Comparison of ENCODE assay signal across 16 cellular contexts in the genomic region with DNA sequence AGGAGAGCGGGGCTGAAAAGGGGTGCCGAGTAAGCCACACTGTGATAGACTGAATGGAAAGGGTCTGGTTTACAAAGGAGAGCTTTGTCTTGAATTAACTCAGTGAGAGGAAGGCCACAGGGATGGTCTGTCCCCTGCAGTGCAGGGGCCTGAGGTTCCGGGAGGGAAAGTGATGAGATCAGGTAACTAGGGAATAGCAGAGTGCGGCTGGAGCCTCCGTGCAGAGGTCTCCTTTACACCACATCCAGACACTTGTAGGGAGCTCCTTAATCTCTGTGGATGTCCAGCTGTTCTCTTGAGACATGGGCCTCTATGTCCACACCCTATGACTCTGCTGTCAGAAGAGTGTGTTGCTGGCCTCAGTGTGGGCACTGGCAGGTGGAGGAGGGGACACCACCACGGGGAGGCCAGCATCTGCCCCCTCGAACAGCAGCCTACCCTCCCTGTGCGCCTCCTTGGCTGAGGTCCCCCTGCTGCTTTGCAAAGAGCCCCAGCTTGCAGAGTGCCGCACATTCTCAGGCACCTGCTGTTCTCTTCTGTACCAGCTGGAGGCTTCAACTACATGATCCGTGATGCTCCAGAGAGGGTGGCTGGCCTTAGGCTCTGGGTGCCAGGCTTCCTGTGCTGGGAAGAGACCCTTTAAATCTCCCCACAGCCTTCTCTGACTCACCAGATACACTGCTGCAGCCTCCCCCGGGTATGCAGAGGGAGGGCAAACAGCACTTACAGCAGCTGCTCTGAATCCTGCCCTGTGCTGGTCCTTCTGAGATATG. TPM values are rescaled to one million over a fixed set of nuclear protein-coding genes. Genes with fewer than 3 reads are reported as not detected.
DNase-seq lines count a peak whose midpoint lies in the region; ATAC-seq, FAIRE-seq and TF ChIP-seq lines count a peak whose summit lies in the region.
"Had no signal": no experiment of that assay in that cellular context is flagged by ENCODE, and none has a peak within 500 bp of the region (broad histone marks: within the 10 kb centered on the region; RNA-seq: fewer than 3 reads in every experiment).

No MANE protein-coding gene starts in this region.

- H3K27ac Mint-ChIP-seq in T-helper 17 cell, result peak overlapping the region; percentile 37
- H3K27ac Mint-ChIP-seq: activated naive CD4-positive, alpha-beta T cell treated with anti-CD3 and anti-CD28 coated beads for 36 hours had no signal

- H3K4me2 ChIP-seq in HepG2 (ENCODE audit: low read depth, low read length) (no peak overlapping the region), hepatocyte (no peak overlapping the region)
- H3K4me2 ChIP-seq: BLaER1 treated with 17β-estradiol and CSF1 and Interleukin-3, amounts not matched to agents 10 nM and 100 nM had no signal

- TF ChIP-seq POLR2A in HepG2 (IDR thresholded peaks at IDR 0.05; ENCODE audit: insufficient read depth in 1 of 2, low read depth in 2 of 2, low read length in 2 of 2) (no peak), right lobe of liver (IDR thresholded peaks at IDR 0.05) (no peak), testis (IDR thresholded peaks at IDR 0.05) (no peak)

- H3K4me1 ChIP-seq in HepG2 (ENCODE audit: insufficient read depth, low read length), result peaks cover 31% of the 10 kb centered on the region
- peaks cover 0 to 18% (median 6%) of the 10 kb centered on the region in 4 donors for H3K4me1 ChIP-seq in right lobe of liver
- peaks cover 15% of the 10 kb centered on the region for H3K4me1 ChIP-seq in hepatocyte (ENCODE audit: insufficient read depth)
- peaks cover under 1% of the 10 kb centered on the region for H3K4me1 ChIP-seq in testis
- H3K4me1 ChIP-seq: parathyroid adenoma had no signal

- no peak for DNase-seq in HepG2 (ENCODE audit: low spot score)
- DNase-seq in right lobe of liver, result no peak
- no peak for DNase-seq in T-helper 17 cell
- DNase-seq in hepatocyte (ENCODE audit: low spot score), result no peak
- no peak for DNase-seq in stimulated activated naive CD4-positive, alpha-beta T cell treated with Interleukin-2 at 50 U/mL for 16 hours (lab: John Stamatoyannopoulos, UW)
- DNase-seq in testis, result no peak
- no peak for DNase-seq in effector CD4-positive, alpha-beta T cell
- no peak for DNase-seq in GM13976 (ENCODE audit: low spot score)
- DNase-seq: activated CD4-positive, alpha-beta T cell treated with anti-CD3 and anti-CD28 coated beads, Interleukin-2, amount 50 U/mL, for 48 hours; activated naive CD4-positive, alpha-beta T cell treated with anti-CD3 and anti-CD28 coated beads for 36 hours; cerebellar nuclear complex; OCI-M1; T-helper 2 cell had no signal

- TF ChIP-seq RAD21 in HepG2 (CRISPR knock-in tag; IDR thresholded peaks at IDR 0.05), result no peak

- H3K4me1 Mint-ChIP-seq in T-helper 17 cell, result peaks cover 16% of the 10 kb centered on the region

- WGBS in HepG2 (ENCODE audit: low lambda C conversion rate), result 90% methylated on average over 6 of the region's 11 CpGs
- 93% methylated on average over 6 of the region's 11 CpGs for whole genome bisulfite sequencing in right lobe of liver (ENCODE audit: insufficient coverage, low coverage, low lambda C conversion rate, missing lambda C conversion rate)
- 77% methylated on average over 11 of the region's 11 CpGs for WGBS in hepatocyte (ENCODE audit: low lambda C conversion rate, missing lambda C conversion rate)
- WGBS in testis, 2 donors, result 72 to 90% methylated on average over 8 to 11 of the region's 11 CpGs

- no peak overlapping the region for H3K4me3 Mint-ChIP-seq in T-helper 17 cell
- H3K4me3 Mint-ChIP-seq: activated naive CD4-positive, alpha-beta T cell treated with anti-CD3 and anti-CD28 coated beads for 36 hours had no signal

- intact Hi-C loops in HepG2 (cut with micrococcal nuclease; ENCODE audit: unreplicated experiment) (no loop called here), right lobe of liver (cut with DNase I) (no loop called here), testis (cut with DNase I; ENCODE audit: low total_unique reads) (no loop called here)

- no peaks in the 10 kb centered on the region for H3K9me3 ChIP-seq in HepG2 (ENCODE audit: low read length)
- no peaks in the 10 kb centered on the region for H3K9me3 ChIP-seq in right lobe of liver
- H3K9me3 ChIP-seq in T-helper 17 cell (ENCODE audit: control insufficient read depth, low read length, poor library complexity, severe bottlenecking), result no peaks in the 10 kb centered on the region
- no peaks in the 10 kb centered on the region for H3K9me3 ChIP-seq in hepatocyte (ENCODE audit: low read depth)
- H3K9me3 ChIP-seq in testis, result no peaks in the 10 kb centered on the region
- H3K9me3 ChIP-seq: BLaER1 treated with 17β-estradiol and CSF1 and Interleukin-3, amounts not matched to agents 10 nM and 100 nM had no signal

- no peak overlapping the region for H3K4me3 ChIP-seq in HepG2 (replicated peaks in 1 of 3; ENCODE audit: insufficient read depth in 1 of 3, low read depth in 2 of 3, low read length in 3 of 3)
- no peak overlapping the region for H3K4me3 ChIP-seq in right lobe of liver
- no peak overlapping the region for H3K4me3 ChIP-seq in hepatocyte
- H3K4me3 ChIP-seq in testis, result no peak overlapping the region
- H3K4me3 ChIP-seq: BLaER1 treated with 17β-estradiol and CSF1 and Interleukin-3, amounts not matched to agents 10 nM and 100 nM had no signal

- H4K20me1 ChIP-seq in HepG2 (ENCODE audit: insufficient read depth, low read length) (peaks cover 5% of the 10 kb centered on the region; the same call in 1 of the 2 replicates), hepatocyte (ENCODE audit: insufficient read depth, poor library complexity, severe bottlenecking) (no peaks in the 10 kb centered on the region)
- H4K20me1 ChIP-seq: BLaER1 treated with 17β-estradiol and CSF1 and Interleukin-3, amounts not matched to agents 10 nM and 100 nM had no signal

- H3K79me2 ChIP-seq in HepG2 (ENCODE audit: insufficient read depth, low read length) (no peaks in the 10 kb centered on the region), hepatocyte (no peaks in the 10 kb centered on the region)
- H3K79me2 ChIP-seq: parathyroid adenoma had no signal

- H2AFZ ChIP-seq in HepG2 (ENCODE audit: low read length), result no peak overlapping the region
- H2AFZ ChIP-seq in hepatocyte, result no peak overlapping the region
- H2AFZ ChIP-seq: parathyroid adenoma had no signal

- H3K36me3 Mint-ChIP-seq in T-helper 17 cell (ENCODE audit: low read depth), result peaks cover 2% of the 10 kb centered on the region

- ATAC-seq in HepG2, result peak; percentile 18; the same call in 1 of the 3 replicates
- ATAC-seq in right lobe of liver, result no peak
- no peak for ATAC-seq in T-helper 17 cell

- H3K27me3 ChIP-seq in HepG2 (ENCODE audit: control insufficient read depth in 1 of 2, insufficient read depth in 2 of 2, low read length in 2 of 2) (no peaks in the 10 kb centered on the region), right lobe of liver (no peaks in the 10 kb centered on the region), hepatocyte (no peaks in the 10 kb centered on the region), testis (no peaks in the 10 kb centered on the region)
- H3K27me3 ChIP-seq: BLaER1 treated with 17β-estradiol and CSF1 and Interleukin-3, amounts not matched to agents 10 nM and 100 nM had no signal

- no peak for TF ChIP-seq EP300 in HepG2 (IDR thresholded peaks at IDR 0.05; ENCODE audit: low read depth in 2 of 2, low read length in 2 of 2)
- no peak for TF ChIP-seq EP300 in HepG2 (CRISPR knock-in tag; IDR thresholded peaks at IDR 0.05; ENCODE audit: borderline replicate concordance)

- H3K27ac ChIP-seq in HepG2 (ENCODE audit: extremely low read length, insufficient read depth, low read length) (no peak overlapping the region), right lobe of liver (no peak overlapping the region), hepatocyte (peak overlapping the region; percentile 92), testis (no peak overlapping the region)
- H3K27ac ChIP-seq: BLaER1 treated with 17β-estradiol and CSF1 and Interleukin-3, amounts not matched to agents 10 nM and 100 nM; parathyroid adenoma had no signal

- TF ChIP-seq CTCF in HepG2 (CRISPR knock-in tag; IDR thresholded peaks at IDR 0.05), result no peak
- no peak for TF ChIP-seq CTCF in right lobe of liver (IDR thresholded peaks at IDR 0.05)
- TF ChIP-seq CTCF in hepatocyte (IDR thresholded peaks at IDR 0.05; ENCODE audit: poor library complexity), result no peak
- no peak for TF ChIP-seq CTCF in testis (IDR thresholded peaks at IDR 0.05)
- TF ChIP-seq CTCF in GM13976 (IDR thresholded peaks at IDR 0.05; ENCODE audit: borderline replicate concordance, control extremely low read depth, extremely low read depth, insufficient read depth, missing control alignments), result no peak

- CTCF ChIA-PET in HepG2 (lab: Yijun Ruan, JAX; ENCODE audit: low intra/inter-chr PET ratio, low total read pairs), result no interaction called here

- POLR2A ChIA-PET in HepG2 (lab: Yijun Ruan, JAX), result no interaction called here

- peaks cover 26 to 54% of the 10 kb centered on the region in 2 experiments for H3K36me3 ChIP-seq in HepG2 (replicated peaks in 1 of 2; ENCODE audit: control insufficient read depth in 1 of 2, insufficient read depth in 2 of 2, low read length in 2 of 2)
- peaks cover 0 to 32% (median 5%) of the 10 kb centered on the region in 4 donors for H3K36me3 ChIP-seq in right lobe of liver
- no peaks in the 10 kb centered on the region for H3K36me3 ChIP-seq in hepatocyte (replicated peaks; ENCODE audit: insufficient read depth, low read depth)
- H3K36me3 ChIP-seq in testis (ENCODE audit: low read depth, missing control alignments), result no peaks in the 10 kb centered on the region

- BruUV-seq in HepG2 (replicated peaks; lab: Mats Ljungman, UMichigan), result no TSS peak

- H3K27me3 Mint-ChIP-seq in T-helper 17 cell, result no peaks in the 10 kb centered on the region

- no peak for FAIRE-seq in HepG2 (lab: Jason Lieb, UNC)
- FAIRE-seq: GM18507 had no signal

- in situ Hi-C loops in HepG2 (cut with HindIII; ENCODE audit: extremely low pct_ligation_motif_present, low pct_unique_long_range_greater_than_20kb), result no loop called here
- in situ Hi-C loops in GM13976 (cut with MboI; ENCODE audit: low sequenced_read_pairs, unreplicated experiment), result no loop called here

- no peak overlapping the region for H3K9ac ChIP-seq in HepG2 (ENCODE audit: insufficient read depth, low read depth, low read length)
- H3K9ac ChIP-seq: BLaER1 treated with 17β-estradiol and CSF1 and Interleukin-3, amounts not matched to agents 10 nM and 100 nM; parathyroid adenoma had no signal

- no peaks in the 10 kb centered on the region for H3K9me2 ChIP-seq in hepatocyte (replicated peaks; ENCODE audit: insufficient read depth)

RNA-seq across cellular contexts. Expression of gene ENOSF1, which starts 25.9 kb away (rescaled TPM):
- total RNA-seq in HepG2 (2016; rRNA removed; fragmentation: Illumina TruSeq; extraction: Trizol) (21.1 and 37.6 TPM in 2 replicates), right lobe of liver (10 to 100 TPM; 36.7 to 71.9 (median 58.5) TPM), T-helper 17 cell (10 to 100 TPM; 57.4 to 69.3 TPM), hepatocyte (42.5 and 44.5 TPM in 2 replicates), testis (100 to 1,000 TPM in 1 of 2 donors, 10 to 100 TPM in 1; 88.5 to 119 TPM)
- 8.2 and 9.8 TPM in 2 replicates for total RNA-seq in HepG2 (2016; cell fraction: cytosol; rRNA removed; fragmentation: Illumina TruSeq; extraction: Trizol; ENCODE audit: low read depth)
- total RNA-seq in HepG2 (2016; cell fraction: insoluble cytoplasmic fraction; rRNA removed; fragmentation: Illumina TruSeq; extraction: Trizol), result 25.4 and 34.5 TPM in 2 replicates
- total RNA-seq in HepG2 (2016; cell fraction: membrane; rRNA removed; fragmentation: Illumina TruSeq; extraction: Trizol), result 8.9 and 9.6 TPM in 2 replicates
- 59.4 and 77.1 TPM in 2 replicates for total RNA-seq in HepG2 (2016; cell fraction: nucleus; rRNA removed; fragmentation: Illumina TruSeq; extraction: Trizol)
- polyA plus RNA-seq in HepG2 (2011; rRNA removed) (38.2 and 40.1 TPM in 2 replicates), hepatocyte (41.0 and 41.6 TPM in 2 replicates), testis (ENCODE audit: insufficient read depth, low read depth, low replicate concordance) (29.2 TPM)
- 10.1 and 10.8 TPM in 2 replicates for polyA plus RNA-seq in HepG2 (2011; cell fraction: cytosol; rRNA removed)
- 182 and 188 TPM in 2 replicates for polyA plus RNA-seq in HepG2 (2011; cell fraction: nucleus; rRNA removed)
- polyA plus RNA-seq in HepG2 (2012), result 22.6 and 32.9 TPM in 2 replicates
- polyA plus RNA-seq in HepG2 (2016; cell fraction: cytosol; fragmentation: Illumina TruSeq; extraction: Trizol; ENCODE audit: low read depth), result 2.2 and 3.1 TPM in 2 replicates
- polyA plus RNA-seq in HepG2 (2016; cell fraction: insoluble cytoplasmic fraction; fragmentation: Illumina TruSeq; extraction: Trizol; ENCODE audit: low read depth), result 23.8 and 27.2 TPM in 2 replicates
- 6.1 and 7.0 TPM in 2 replicates for polyA plus RNA-seq in HepG2 (2016; cell fraction: membrane; fragmentation: Illumina TruSeq; extraction: Trizol; ENCODE audit: low read depth)
- polyA plus RNA-seq in HepG2 (2016; cell fraction: nucleus; fragmentation: Illumina TruSeq; extraction: Trizol; ENCODE audit: insufficient read depth, low read depth), result 131 and 139 TPM in 2 replicates
- 73.7 and 121 TPM in 2 replicates for polyA minus RNA-seq in HepG2 (2011; rRNA and poly(A)+ RNA removed; ENCODE audit: low replicate concordance)
- 8.3 and 11.0 TPM in 2 replicates for polyA minus RNA-seq in HepG2 (2011; cell fraction: cytosol; rRNA and poly(A)+ RNA removed)
- polyA minus RNA-seq in HepG2 (2011; cell fraction: nucleus; rRNA and poly(A)+ RNA removed), result 137 and 147 TPM in 2 replicates

RNA-seq across cellular contexts. Expression of gene TYMS, which starts 29.1 kb away (rescaled TPM):
- total RNA-seq in HepG2 (2016; rRNA removed; fragmentation: Illumina TruSeq; extraction: Trizol), result 80.1 and 186 TPM in 2 replicates
- 27.2 and 31.4 TPM in 2 replicates for total RNA-seq in HepG2 (2016; cell fraction: cytosol; rRNA removed; fragmentation: Illumina TruSeq; extraction: Trizol; ENCODE audit: low read depth)
- total RNA-seq in HepG2 (2016; cell fraction: insoluble cytoplasmic fraction; rRNA removed; fragmentation: Illumina TruSeq; extraction: Trizol), result 77.9 and 183 TPM in 2 replicates
- total RNA-seq in HepG2 (2016; cell fraction: membrane; rRNA removed; fragmentation: Illumina TruSeq; extraction: Trizol), result 91.3 and 92.9 TPM in 2 replicates
- total RNA-seq in HepG2 (2016; cell fraction: nucleus; rRNA removed; fragmentation: Illumina TruSeq; extraction: Trizol), result 89.4 and 101 TPM in 2 replicates
- polyA plus RNA-seq in HepG2 (2011; rRNA removed), result 84.9 and 106 TPM in 2 replicates
- 66.6 and 93.1 TPM in 2 replicates for polyA plus RNA-seq in HepG2 (2011; cell fraction: cytosol; rRNA removed)
- 30.9 and 37.2 TPM in 2 replicates for polyA plus RNA-seq in HepG2 (2011; cell fraction: nucleus; rRNA removed)
- 69.5 and 111 TPM in 2 replicates for polyA plus RNA-seq in HepG2 (2012)
- 61.0 and 61.1 TPM in 2 replicates for polyA plus RNA-seq in HepG2 (2016; cell fraction: cytosol; fragmentation: Illumina TruSeq; extraction: Trizol; ENCODE audit: low read depth)
- polyA plus RNA-seq in HepG2 (2016; cell fraction: insoluble cytoplasmic fraction; fragmentation: Illumina TruSeq; extraction: Trizol; ENCODE audit: low read depth), result 396 and 406 TPM in 2 replicates
- 107 and 113 TPM in 2 replicates for polyA plus RNA-seq in HepG2 (2016; cell fraction: membrane; fragmentation: Illumina TruSeq; extraction: Trizol; ENCODE audit: low read depth)
- polyA plus RNA-seq in HepG2 (2016; cell fraction: nucleus; fragmentation: Illumina TruSeq; extraction: Trizol; ENCODE audit: insufficient read depth, low read depth), result 245 and 246 TPM in 2 replicates
- polyA minus RNA-seq in HepG2 (2011; rRNA and poly(A)+ RNA removed; ENCODE audit: low replicate concordance), result 242 and 518 TPM in 2 replicates
- polyA minus RNA-seq in HepG2 (2011; cell fraction: cytosol; rRNA and poly(A)+ RNA removed), result 59.7 and 82.7 TPM in 2 replicates
- polyA minus RNA-seq in HepG2 (2011; cell fraction: nucleus; rRNA and poly(A)+ RNA removed), result 20.8 and 28.3 TPM in 2 replicates
- 10 to 100 TPM in 1 of 6 experiments, 1 to 10 TPM in 5; 1.1 to 14.9 (median 4.2) TPM for total RNA-seq in right lobe of liver
- 1 to 10 TPM in 1 of 2 donors, under 1 TPM in 1; 0.60 to 2.5 TPM for total RNA-seq in T-helper 17 cell
- total RNA-seq in hepatocyte, result 15.1 and 16.9 TPM in 2 replicates
- polyA plus RNA-seq in hepatocyte, result 39.8 and 49.1 TPM in 2 replicates
- total RNA-seq in testis, result 10 to 100 TPM; 22.7 to 24.4 TPM
- 136 TPM for polyA plus RNA-seq in testis (ENCODE audit: insufficient read depth, low read depth, low replicate concordance)
